ENCODE assay signal across 12 cellular contexts in genomic region chr2:105951390-105951694, GRCh38.
"Had no signal": no experiment of that assay in that cellular context is flagged by ENCODE, and none has a peak within 500 bp of the region (broad histone marks: within the 10 kb centered on the region; RNA-seq: fewer than 3 reads in every experiment).

No MANE protein-coding gene starts in this region.

- H3K9me3 Mint-ChIP-seq: naive thymus-derived CD8-positive, alpha-beta T cell; WTC11 had no signal

- H3K27me3 Mint-ChIP-seq: naive thymus-derived CD8-positive, alpha-beta T cell had no signal

- H3K36me3 Mint-ChIP-seq: naive thymus-derived CD8-positive, alpha-beta T cell; WTC11 had no signal

- H3K9me3 ChIP-seq: esophagus squamous epithelium, left lung, mucosa of descending colon had no signal

- DNase-seq: activated CD4-positive, alpha-beta T cell treated with anti-CD3 and anti-CD28 coated beads, Interleukin-2, amount 50 U/mL, for 1 hour; activated gamma-delta T cell; activated T-cell treated with anti-CD3 and anti-CD28 coated beads, Interleukin-2, amount 50 U/mL, for 1 hour; esophagus squamous epithelium; left lung; mucosa of descending colon; naive thymus-derived CD8-positive, alpha-beta T cell; stimulated activated CD4-positive, alpha-beta T cell treated with anti-CD3 and anti-CD28 coated beads, Interleukin-12 subunit alpha, Interleukin-12 subunit beta, amount 100 ng/mL, for 4 hours; stimulated activated CD4-positive, alpha-beta T cell treated with anti-CD3 and anti-CD28 coated beads, Interleukin-2, amount 100 ng/mL, for 24 hours; T-helper 17 cell had no signal

- H3K27ac ChIP-seq: esophagus squamous epithelium, hepatocyte, left lung had no signal

- H3K36me3 ChIP-seq: esophagus squamous epithelium, left lung had no signal

- H3K27ac Mint-ChIP-seq: T-helper 17 cell had no signal

- H2AFZ ChIP-seq: hepatocyte had no signal

- H3K27me3 ChIP-seq: hepatocyte, left lung had no signal

- H3K4me3 Mint-ChIP-seq: T-helper 17 cell had no signal

- H3K4me1 ChIP-seq: left lung had no signal

- H3K4me3 ChIP-seq: esophagus squamous epithelium, hepatocyte, left lung, mucosa of descending colon had no signal

- H3K4me2 ChIP-seq: hepatocyte had no signal

- H3K79me2 ChIP-seq: hepatocyte had no signal
